ENCODE assay signal across 13 cellular contexts in the genomic region with DNA sequence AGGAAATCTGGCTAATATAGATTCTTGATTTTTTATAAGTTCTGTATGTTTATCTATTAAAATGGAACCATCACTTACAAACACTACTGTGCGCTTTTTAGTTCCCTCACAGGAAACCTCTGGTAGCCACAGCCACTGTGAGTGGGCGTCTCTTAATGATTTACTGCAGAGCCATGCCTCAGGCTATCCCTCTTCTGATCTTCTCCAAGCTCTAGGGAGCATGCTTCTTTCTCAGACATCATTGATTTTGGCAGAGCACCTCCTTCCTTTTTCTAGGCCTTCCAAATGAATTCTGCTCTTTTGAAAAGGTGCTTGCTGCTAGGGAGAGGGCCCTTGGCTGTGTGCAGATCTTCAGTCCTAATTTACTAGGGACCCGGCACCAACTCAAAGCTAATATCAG.
DNase-seq lines count a peak whose midpoint lies in the region; ATAC-seq and TF ChIP-seq lines count a peak whose summit lies in the region.
"Had no signal": no experiment of that assay in that cellular context is flagged by ENCODE, and none has a peak within 500 bp of the region (broad histone marks: within the 10 kb centered on the region; RNA-seq: fewer than 3 reads in every experiment).

No MANE protein-coding gene starts in this region.

- POLR2A ChIA-PET in MCF 10A (lab: Yijun Ruan, JAX): no interaction called here

- H3K27ac ChIP-seq in breast epithelium (no peak overlapping the region), gastroesophageal sphincter (no peak overlapping the region)
- H3K27ac ChIP-seq: parathyroid adenoma, SJSA1, upper lobe of right lung had no signal

- no peak for TF ChIP-seq CTCF in MCF 10A (IDR thresholded peaks at IDR 0.05; ENCODE audit: unreplicated experiment)
- TF ChIP-seq CTCF in breast epithelium (IDR thresholded peaks at IDR 0.05): no peak
- no peak for TF ChIP-seq CTCF in gastroesophageal sphincter (IDR thresholded peaks at IDR 0.05)

- intact Hi-C loops in MCF 10A (cut with micrococcal nuclease): no loop called here
- intact Hi-C loops in breast epithelium (cut with DNase I; ENCODE audit: low total_unique reads): no loop called here
- intact Hi-C loops in left cardiac atrium (cut with DNase I): no loop called here

- peaks cover 17% of the 10 kb centered on the region for H3K4me1 Mint-ChIP-seq in MCF 10A (ENCODE audit: insufficient read depth, unreplicated experiment)

- no peak overlapping the region for H3K4me3 ChIP-seq in breast epithelium
- no peak overlapping the region for H3K4me3 ChIP-seq in gastroesophageal sphincter
- H3K4me3 ChIP-seq: HAP-1, SJSA1, upper lobe of right lung had no signal

- DNase-seq in MCF 10A (ENCODE audit: unreplicated experiment) (peak; percentile 19), breast epithelium (ENCODE audit: low spot score in 2 of 2) (no peak), RPMI7951 (ENCODE audit: low read depth) (peak; percentile 57), NCI-H1092 (lab: John Stamatoyannopoulos, UW) (no peak), cerebellar nuclear complex (lab: John Stamatoyannopoulos, UW) (no peak), left cardiac atrium (no peak)
- DNase-seq: ACHN, upper lobe of right lung had no signal

- H3K9me3 ChIP-seq in breast epithelium: no peaks in the 10 kb centered on the region
- H3K9me3 ChIP-seq in gastroesophageal sphincter: no peaks in the 10 kb centered on the region
- H3K9me3 ChIP-seq: HAP-1, SJSA1, upper lobe of right lung had no signal

- H3K36me3 Mint-ChIP-seq in MCF 10A (ENCODE audit: insufficient read depth, unreplicated experiment): peaks cover 17% of the 10 kb centered on the region

- H3K4me3 Mint-ChIP-seq in MCF 10A (ENCODE audit: unreplicated experiment): no peak overlapping the region

- CTCF ChIA-PET in MCF 10A (lab: Yijun Ruan, JAX): interaction anchor here (0.6 kb wide), 1 partner anchor 659 kb away, joined by 4 read pairs; no protein-coding TSS in a partner anchor

- H3K27ac Mint-ChIP-seq in MCF 10A (ENCODE audit: low read depth, unreplicated experiment): no peak overlapping the region

- H3K27me3 ChIP-seq in breast epithelium (no peaks in the 10 kb centered on the region), gastroesophageal sphincter (no peaks in the 10 kb centered on the region)
- H3K27me3 ChIP-seq: SJSA1, upper lobe of right lung had no signal

- H3K27me3 Mint-ChIP-seq in MCF 10A (ENCODE audit: insufficient read depth, unreplicated experiment): no peaks in the 10 kb centered on the region

- no peaks in the 10 kb centered on the region for H3K9me3 Mint-ChIP-seq in MCF 10A (ENCODE audit: unreplicated experiment)

- no peak for TF ChIP-seq POLR2A in breast epithelium (IDR thresholded peaks at IDR 0.05)
- no peak for TF ChIP-seq POLR2A in gastroesophageal sphincter (IDR thresholded peaks at IDR 0.05)

- TF ChIP-seq EP300 in gastroesophageal sphincter (IDR thresholded peaks at IDR 0.05): no peak

- WGBS in gastroesophageal sphincter (ENCODE audit: low coverage in 1 of 2), 2 donors: 71 to 79% methylated on average over 2 to 3 of the region's 3 CpGs

- H3K4me1 ChIP-seq in breast epithelium (no peaks in the 10 kb centered on the region), gastroesophageal sphincter (no peaks in the 10 kb centered on the region)
- H3K4me1 ChIP-seq: HAP-1, parathyroid adenoma, upper lobe of right lung had no signal

- no TSS peak for BruUV-seq in MCF 10A (replicated peaks; lab: Mats Ljungman, UMichigan)

- ATAC-seq in HG02943 (IDR thresholded peaks at IDR 0.05; ENCODE audit: low read depth, unreplicated experiment) (peak; percentile 35), gastroesophageal sphincter (no peak), left cardiac atrium (no peak)
- ATAC-seq: upper lobe of right lung had no signal

- H3K36me3 ChIP-seq in breast epithelium (no peaks in the 10 kb centered on the region), gastroesophageal sphincter (no peaks in the 10 kb centered on the region)
- H3K36me3 ChIP-seq: HAP-1, SJSA1, upper lobe of right lung had no signal

Comparison
In these comparisons a context has a peak if more than half of its experiments do, and no peak if none do; other contexts are left out.
1. DNase-seq: peak in MCF 10A (single experiment) and RPMI7951 (single experiment); none in breast epithelium (0 of 2), NCI-H1092 (single experiment), cerebellar nuclear complex (0 of 2) and left cardiac atrium (single experiment).